8 cellular contexts compared by ENCODE assay signal in genomic region chr17:28335959-28336871, GRCh38. TPM values are rescaled to one million over a fixed set of nuclear protein-coding genes. Genes with fewer than 3 reads are reported as not detected.
A peak's percentile ranks its signal among the peaks of the same experiment; 100 is the strongest.
DNase-seq lines count a peak whose midpoint lies in the region; ATAC-seq and TF ChIP-seq lines count a peak whose summit lies in the region.

No MANE protein-coding gene starts in this region.

- H3K27ac ChIP-seq in GM23338 (ENCODE audit: low read depth), result peak overlapping the region; percentile 51; the same call in 1 of the 2 replicates
- H3K27ac ChIP-seq in adrenal gland, result peak overlapping the region; percentile 78 to 95 (median 89)
- H3K27ac ChIP-seq in right atrium auricular region, result peak overlapping the region; percentile 97 to 98
- peak overlapping the region; percentile 96 for H3K27ac ChIP-seq in trophoblast cell (ENCODE audit: low read depth, low read length)

- peak; percentile 35 for ATAC-seq in GM23338
- ATAC-seq in HG02642 (IDR thresholded peaks at IDR 0.05; ENCODE audit: poor library complexity, unreplicated experiment), result no peak

- H4K20me1 ChIP-seq in GM23338 (replicated peaks; ENCODE audit: insufficient read depth), result peaks cover 5% of the 10 kb centered on the region; the same call in 1 of the 2 replicates

- TF ChIP-seq POLR2A in adrenal gland (IDR thresholded peaks at IDR 0.05), result peak; percentile 18 to 69

- peaks cover 24% of the 10 kb centered on the region for H3K4me1 Mint-ChIP-seq in GM23338

- no peaks in the 10 kb centered on the region for H3K9me3 Mint-ChIP-seq in GM23338

- H3K4me1 ChIP-seq in BE2C (no peaks in the 10 kb centered on the region), GM23338 (ENCODE audit: insufficient read depth) (peaks cover 11% of the 10 kb centered on the region), adrenal gland (replicated peaks in 1 of 2) (peaks cover 21 to 48% of the 10 kb centered on the region in 2 donors), right atrium auricular region (peaks cover 0 to 59% of the 10 kb centered on the region in 2 donors), trophoblast cell (ENCODE audit: control insufficient read depth in 1 of 2, insufficient read depth in 2 of 2, low read length in 2 of 2) (peaks cover 20 to 25% of the 10 kb centered on the region in 2 experiments)

- H3K79me2 ChIP-seq in GM23338 (replicated peaks; ENCODE audit: insufficient read depth), result peaks cover 22% of the 10 kb centered on the region
- H3K79me2 ChIP-seq in trophoblast cell (ENCODE audit: control insufficient read depth, insufficient read depth, low read length, poor library complexity), result peaks cover 22% of the 10 kb centered on the region

- peak overlapping the region; percentile 78 for H2BK12ac ChIP-seq in trophoblast cell (ENCODE audit: low read length)

- DNase-seq in BE2C (peak; percentile 30), GM23338 (ENCODE audit: low spot score) (peak; percentile 94), NCI-H748 treated with DMSO at 0.1 percent for 48 hours (lab: John Stamatoyannopoulos, UW) (peak; percentile 56), adrenal gland (peak; percentile 66 to 91 (median 85)), right atrium auricular region (ENCODE audit: low spot score) (peak; percentile 89), trophoblast cell (peak; percentile 74 to 85), NCI-H1092 (lab: John Stamatoyannopoulos, UW) (no peak)

- no peak for TF ChIP-seq CTCF in BE2C (IDR thresholded peaks at IDR 0.05; ENCODE audit: low read depth, low read length)
- no peak for TF ChIP-seq CTCF in GM23338 (conservative IDR thresholded peaks at IDR 0.05; ENCODE audit: low read depth in 2 of 2)
- TF ChIP-seq CTCF in adrenal gland (IDR thresholded peaks at IDR 0.05), result no peak
- TF ChIP-seq CTCF in right atrium auricular region (IDR thresholded peaks at IDR 0.05), result no peak

- H3K36me3 Mint-ChIP-seq in GM23338 (ENCODE audit: low read depth), result no peaks in the 10 kb centered on the region; the same call in 2 of the 3 replicates

- H2AFZ ChIP-seq in GM23338, result peak overlapping the region; percentile 44; the same call in 1 of the 2 replicates
- peak overlapping the region; percentile 85 for H2AFZ ChIP-seq in trophoblast cell (ENCODE audit: insufficient read depth, low read length, poor library complexity)

- H3K18ac ChIP-seq in trophoblast cell (ENCODE audit: low read length), result peak overlapping the region; percentile 96

- H3K4me3 Mint-ChIP-seq in GM23338, result peak overlapping the region; percentile 98

- H3K27me3 ChIP-seq in BE2C (no peaks in the 10 kb centered on the region), GM23338 (ENCODE audit: insufficient read depth) (no peaks in the 10 kb centered on the region), adrenal gland (no peaks in the 10 kb centered on the region), right atrium auricular region (no peaks in the 10 kb centered on the region), trophoblast cell (ENCODE audit: insufficient read depth, low read length) (no peaks in the 10 kb centered on the region)

- H4K8ac ChIP-seq in trophoblast cell (ENCODE audit: low read depth, low read length), result peak overlapping the region; percentile 97

- intact Hi-C loops in adrenal gland (cut with DNase I), result no loop called here

- no peak overlapping the region for H3K23ac ChIP-seq in trophoblast cell (ENCODE audit: low read length)

- H3K4me3 ChIP-seq in BE2C (ENCODE audit: low read depth, low read length) (peak overlapping the region; percentile 83), GM23338 (peak overlapping the region; percentile 67), adrenal gland (peak overlapping the region; percentile 52 to 73 (median 65)), right atrium auricular region (peak overlapping the region; percentile 88 to 95), trophoblast cell (ENCODE audit: low read depth, low read length) (peak overlapping the region; percentile 89)

- peaks cover 11% of the 10 kb centered on the region for H3K79me1 ChIP-seq in trophoblast cell (ENCODE audit: low read length)

- peak overlapping the region; percentile 87 for H3K4ac ChIP-seq in trophoblast cell (ENCODE audit: low read depth, low read length)

- no peaks in the 10 kb centered on the region for H3F3A ChIP-seq in GM23338 (replicated peaks; ENCODE audit: low read depth)

- H3K9ac ChIP-seq in trophoblast cell (ENCODE audit: low read length), result peak overlapping the region; percentile 82

- H4K91ac ChIP-seq in trophoblast cell (ENCODE audit: low read depth, low read length), result peak overlapping the region; percentile 99

- H3K27ac Mint-ChIP-seq in GM23338, result peak overlapping the region; percentile 97

- peak overlapping the region; percentile 96 for H4K12ac ChIP-seq in trophoblast cell (ENCODE audit: low read depth, low read length)

- H2AK5ac ChIP-seq in trophoblast cell (ENCODE audit: low read length), result peak overlapping the region; percentile 97

- H3K36me3 ChIP-seq in BE2C (no peaks in the 10 kb centered on the region), GM23338 (ENCODE audit: insufficient read depth) (peaks cover 2% of the 10 kb centered on the region; the same call in 1 of the 2 replicates), adrenal gland (replicated peaks in 1 of 2) (peaks cover 0 to 29% of the 10 kb centered on the region in 2 donors), right atrium auricular region (peaks cover 28% of the 10 kb centered on the region), trophoblast cell (ENCODE audit: control insufficient read depth in 1 of 2, insufficient read depth in 2 of 2, low read length in 2 of 2) (peaks cover 26 to 29% of the 10 kb centered on the region in 2 experiments)

- WGBS in adrenal gland, 4 donors, result 4 to 7% (median 5%) methylated on average over 23 to 29 of the region's 29 CpGs
- WGBS in trophoblast cell (ENCODE audit: extremely low coverage, insufficient coverage, insufficient read length), result no CpG with 5 or more reads among the region's 29 CpGs

- H3K9me3 ChIP-seq in BE2C, result no peaks in the 10 kb centered on the region
- H3K9me3 ChIP-seq in adrenal gland (replicated peaks in 1 of 3), result no peaks in the 10 kb centered on the region
- H3K9me3 ChIP-seq in right atrium auricular region, result no peaks in the 10 kb centered on the region
- peaks cover 4% of the 10 kb centered on the region for H3K9me3 ChIP-seq in trophoblast cell (ENCODE audit: insufficient read depth, low read depth, low read length)

- H2BK5ac ChIP-seq in trophoblast cell (ENCODE audit: low read depth, low read length, poor library complexity), result peak overlapping the region; percentile 96

- no peaks in the 10 kb centered on the region for H3K9me2 ChIP-seq in GM23338 (ENCODE audit: insufficient read depth)

- H2BK120ac ChIP-seq in trophoblast cell (ENCODE audit: insufficient read depth, low read length, poor library complexity), result peak overlapping the region; percentile 95

- H3K14ac ChIP-seq in trophoblast cell (ENCODE audit: low read length), result peak overlapping the region; percentile 97

- peak overlapping the region; percentile 78 for H3K4me2 ChIP-seq in GM23338
- peak overlapping the region; percentile 85 for H3K4me2 ChIP-seq in trophoblast cell (ENCODE audit: low read length)

- H3K27me3 Mint-ChIP-seq in GM23338 (ENCODE audit: insufficient read depth, low read depth, poor library complexity), result peaks cover 15% of the 10 kb centered on the region

TF ChIP-seq in GM23338, 12 proteins besides CTCF, POLR2A, EP300 and RAD21:
- no peak for TF ChIP-seq ZNF114 (CRISPR knock-in tag; IDR thresholded peaks at IDR 0.05)
- peak; percentile 87 for TF ChIP-seq CREB1 (CRISPR knock-in tag; IDR thresholded peaks at IDR 0.05; ENCODE audit: low read depth)

RNA-seq across cellular contexts. Expression of gene TNFAIP1, which starts 0.7 kb away (rescaled TPM):
- polyA plus RNA-seq in BE2C (2012; ENCODE audit: insufficient read depth, insufficient read length, low read depth), result 21.0 TPM
- 8.9 and 13.1 TPM in 2 replicates for total RNA-seq in GM23338 (2014; rRNA removed; shearing (Covaris generic))
- 6.3 and 6.4 TPM in 2 replicates for polyA plus RNA-seq in GM23338 (2016; fragmentation: Nextera tagmentation; extraction: Ambion mirVana)
- 10 to 100 TPM; 21.7 to 70.6 (median 49.1) TPM for total RNA-seq in adrenal gland
- 10 to 100 TPM; 17.2 to 32.5 (median 23.8) TPM for polyA plus RNA-seq in adrenal gland
- total RNA-seq in right atrium auricular region, result 10 to 100 TPM; 28.1 to 47.6 TPM
- polyA plus RNA-seq in trophoblast cell (2013), result 64.5 and 64.8 TPM in 2 replicates

RNA-seq across cellular contexts. Expression of gene IFT20, which starts 0.9 kb away (rescaled TPM):
- polyA plus RNA-seq in BE2C (2012; ENCODE audit: insufficient read depth, insufficient read length, low read depth), result 19.5 TPM
- 6.8 and 13.2 TPM in 2 replicates for total RNA-seq in GM23338 (2014; rRNA removed; shearing (Covaris generic))
- polyA plus RNA-seq in GM23338 (2016; fragmentation: Nextera tagmentation; extraction: Ambion mirVana) (31.4 and 32.3 TPM in 2 replicates), adrenal gland (100 to 1,000 TPM in 1 of 3 donors, 10 to 100 TPM in 2; 26.0 to 100 (median 78.7) TPM)
- total RNA-seq in adrenal gland (10 to 100 TPM; 24.5 to 69.5 (median 40.7) TPM), right atrium auricular region (10 to 100 TPM; 15.6 to 19.6 TPM)
- 49.1 and 51.9 TPM in 2 replicates for polyA plus RNA-seq in trophoblast cell (2013)

RNA-seq across cellular contexts. Expression of gene TMEM97, which starts 17.2 kb away (rescaled TPM):
- polyA plus RNA-seq in BE2C (2012; ENCODE audit: insufficient read depth, insufficient read length, low read depth), result 24.7 TPM
- 101 and 106 TPM in 2 replicates for total RNA-seq in GM23338 (2014; rRNA removed; shearing (Covaris generic))
- polyA plus RNA-seq in GM23338 (2016; fragmentation: Nextera tagmentation; extraction: Ambion mirVana) (216 and 225 TPM in 2 replicates), adrenal gland (100 to 1,000 TPM in 1 of 3 donors, 1 to 10 TPM in 2; 6.5 to 779 (median 8.3) TPM)
- total RNA-seq in adrenal gland (100 to 1,000 TPM in 1 of 8 donors, 10 to 100 TPM in 7; 23.8 to 130 (median 33.8) TPM), right atrium auricular region (1 to 10 TPM; 3.2 to 3.4 TPM)
- polyA plus RNA-seq in trophoblast cell (2013), result 334 and 337 TPM in 2 replicates

RNA-seq across cellular contexts. Expression of gene POLDIP2, which starts 21.1 kb away (rescaled TPM):
- 88.1 TPM for polyA plus RNA-seq in BE2C (2012; ENCODE audit: insufficient read depth, insufficient read length, low read depth)
- 70.6 and 77.1 TPM in 2 replicates for total RNA-seq in GM23338 (2014; rRNA removed; shearing (Covaris generic))
- 40.7 and 45.7 TPM in 2 replicates for polyA plus RNA-seq in GM23338 (2016; fragmentation: Nextera tagmentation; extraction: Ambion mirVana)
- total RNA-seq in adrenal gland, result 100 to 1,000 TPM; 160 to 204 (median 180) TPM
- polyA plus RNA-seq in adrenal gland, result 100 to 1,000 TPM in 2 of 3 donors, 10 to 100 TPM in 1; 74.2 to 201 (median 111) TPM
- 100 to 1,000 TPM in 1 of 2 donors, 10 to 100 TPM in 1; 98.9 to 108 TPM for total RNA-seq in right atrium auricular region
- polyA plus RNA-seq in trophoblast cell (2013), result 43.5 and 44.3 TPM in 2 replicates

RNA-seq across cellular contexts. Expression of gene SEBOX, which starts 28.8 kb away (rescaled TPM):
- polyA plus RNA-seq in BE2C (2012; ENCODE audit: insufficient read depth, insufficient read length, low read depth), result not detected
- not detected in 2 replicates for total RNA-seq in GM23338 (2014; rRNA removed; shearing (Covaris generic))
- polyA plus RNA-seq in GM23338 (2016; fragmentation: Nextera tagmentation; extraction: Ambion mirVana), result not detected in 2 replicates
- not detected for total RNA-seq in adrenal gland
- not detected for polyA plus RNA-seq in adrenal gland
- not detected for total RNA-seq in right atrium auricular region
- not detected in 2 replicates for polyA plus RNA-seq in trophoblast cell (2013)

Comparison
In these comparisons a context has a peak if more than half of its experiments do, and no peak if none do; other contexts are left out.
1. RNA of gene TMEM97, which starts 17.2 kb away (total RNA-seq): 101 to 106 TPM in GM23338 and 23.8 to 130 TPM in adrenal gland; 3.2 to 3.4 TPM in right atrium auricular region; every median in the first group is over 4 times any median in the second.
2. Peak in every context shown above with its lines, with median percentiles within 50 percentile points of each other: H3K4me3 ChIP-seq and H3K27ac ChIP-seq.